ENCODE assay signal across 10 cellular contexts in genomic region chr5:122295138-122295537, GRCh38. TPM values are rescaled to one million over a fixed set of nuclear protein-coding genes. Genes with fewer than 3 reads are reported as not detected.
DNase-seq lines count a peak whose midpoint lies in the region; ATAC-seq and TF ChIP-seq lines count a peak whose summit lies in the region.
"Had no signal": no experiment of that assay in that cellular context is flagged by ENCODE, and none has a peak within 500 bp of the region (broad histone marks: within the 10 kb centered on the region; RNA-seq: fewer than 3 reads in every experiment).

No MANE protein-coding gene starts in this region.

- no peak overlapping the region for H3K4me3 Mint-ChIP-seq in stimulated activated effector memory CD8-positive, alpha-beta T cell treated with anti-CD3 and anti-CD28 coated beads, Interleukin-12 subunit alpha, Interleukin-12 subunit beta, amount 100 ng/mL, for 72 hours
- H3K4me3 Mint-ChIP-seq: CD4-positive, CD25-positive, alpha-beta regulatory T cell had no signal

- DNase-seq in cardiac muscle cell (ENCODE audit: low read depth in 1 of 2, low spot score in 1 of 2) (peak; percentile 33 to 37), left ventricle myocardium superior (no peak), KBM-7 (peak; percentile 12), dermis microvascular lymphatic vessel endothelial cell (ENCODE audit: low read depth in 2 of 2) (peak; percentile 40 to 42), aorta (no peak), SKM-1 treated with dmso at 0.1 percent for 144 hours (lab: John Stamatoyannopoulos, UW; ENCODE audit: unreplicated experiment) (no peak), NCI-H128 (lab: John Stamatoyannopoulos, UW; ENCODE audit: unreplicated experiment) (no peak)
- DNase-seq in stimulated activated effector memory CD8-positive, alpha-beta T cell treated with anti-CD3 and anti-CD28 coated beads, Interleukin-12 subunit alpha, Interleukin-12 subunit beta, amount 100 ng/mL, for 72 hours (ENCODE audit: low spot score in 2 of 2): no peak
- DNase-seq: CD4-positive, CD25-positive, alpha-beta regulatory T cell; stomach had no signal

- in situ Hi-C loops in KBM-7 (cut with MboI; ENCODE audit: low pct_unique_long_range_greater_than_20kb, low sequenced_read_pairs): no loop called here

- peaks cover 16% of the 10 kb centered on the region for H3K4me1 ChIP-seq in cardiac muscle cell (ENCODE audit: low read depth)
- H3K4me1 ChIP-seq in aorta (ENCODE audit: control insufficient read depth in 1 of 2, insufficient read depth in 2 of 2, low read length in 2 of 2): no peaks in the 10 kb centered on the region

- no peaks in the 10 kb centered on the region for H3K36me3 Mint-ChIP-seq in stimulated activated effector memory CD8-positive, alpha-beta T cell treated with anti-CD3 and anti-CD28 coated beads, Interleukin-12 subunit alpha, Interleukin-12 subunit beta, amount 100 ng/mL, for 72 hours
- H3K36me3 Mint-ChIP-seq: CD4-positive, CD25-positive, alpha-beta regulatory T cell had no signal

- no peak overlapping the region for H3K4me3 ChIP-seq in cardiac muscle cell
- H3K4me3 ChIP-seq in aorta (ENCODE audit: low read length in 2 of 2): no peak overlapping the region
- H3K4me3 ChIP-seq: stomach had no signal

- H3K27me3 ChIP-seq in cardiac muscle cell (no peaks in the 10 kb centered on the region), aorta (ENCODE audit: control insufficient read depth in 1 of 2, insufficient read depth in 2 of 2, low read length in 1 of 2) (no peaks in the 10 kb centered on the region)
- H3K27me3 ChIP-seq: stomach had no signal

- ATAC-seq in left ventricle myocardium superior: no peak
- peak; percentile 50 for ATAC-seq in aorta (ENCODE audit: low FRiP score)
- ATAC-seq in stimulated activated effector memory CD8-positive, alpha-beta T cell treated with anti-CD3 and anti-CD28 coated beads, Interleukin-12 subunit alpha, Interleukin-12 subunit beta, amount 100 ng/mL, for 72 hours: no peak

- H3K27ac Mint-ChIP-seq in stimulated activated effector memory CD8-positive, alpha-beta T cell treated with anti-CD3 and anti-CD28 coated beads, Interleukin-12 subunit alpha, Interleukin-12 subunit beta, amount 100 ng/mL, for 72 hours: no peak overlapping the region
- H3K27ac Mint-ChIP-seq: CD4-positive, CD25-positive, alpha-beta regulatory T cell had no signal

- H3K9me3 Mint-ChIP-seq in stimulated activated effector memory CD8-positive, alpha-beta T cell treated with anti-CD3 and anti-CD28 coated beads, Interleukin-12 subunit alpha, Interleukin-12 subunit beta, amount 100 ng/mL, for 72 hours: peaks cover under 1% of the 10 kb centered on the region

- intact Hi-C loops in left ventricle myocardium superior (cut with micrococcal nuclease): no loop called here
- intact Hi-C loops in aorta (cut with DNase I): no loop called here

- H3K36me3 ChIP-seq in cardiac muscle cell (no peaks in the 10 kb centered on the region), aorta (ENCODE audit: control insufficient read depth in 1 of 2, insufficient read depth in 2 of 2, low read length in 1 of 2) (no peaks in the 10 kb centered on the region)
- H3K36me3 ChIP-seq: stomach had no signal

- TF ChIP-seq CTCF in cardiac muscle cell (IDR thresholded peaks at IDR 0.05; ENCODE audit: low read depth, low read length): peak; percentile 42

- H3K9me3 ChIP-seq in cardiac muscle cell (ENCODE audit: low read depth) (no peaks in the 10 kb centered on the region), aorta (ENCODE audit: control insufficient read depth, low read length) (no peaks in the 10 kb centered on the region)
- H3K9me3 ChIP-seq: stomach had no signal

- 32 to 39% methylated on average over 2 of the region's 2 CpGs for WGBS in aorta, 2 donors

- no peaks in the 10 kb centered on the region for H3K4me1 Mint-ChIP-seq in stimulated activated effector memory CD8-positive, alpha-beta T cell treated with anti-CD3 and anti-CD28 coated beads, Interleukin-12 subunit alpha, Interleukin-12 subunit beta, amount 100 ng/mL, for 72 hours
- H3K4me1 Mint-ChIP-seq: CD4-positive, CD25-positive, alpha-beta regulatory T cell had no signal

- H3K27ac ChIP-seq in cardiac muscle cell (no peak overlapping the region), aorta (ENCODE audit: low read depth in 1 of 2, low read length in 2 of 2) (no peak overlapping the region)
- H3K27ac ChIP-seq: stomach had no signal

RNA-seq across cellular contexts. Expression of gene SNCAIP, which starts 16.9 kb away (rescaled TPM):
- 14.1 and 14.5 TPM in 2 replicates for total RNA-seq in cardiac muscle cell
- 9.0 and 14.4 TPM in 2 replicates for polyA plus RNA-seq in cardiac muscle cell
- 1.7 TPM for total RNA-seq in left ventricle myocardium superior
- total RNA-seq in dermis microvascular lymphatic vessel endothelial cell: 12.8 and 50.6 TPM in 2 replicates
- total RNA-seq in aorta: 10 to 100 TPM in 1 of 2 donors, 1 to 10 TPM in 1; 9.7 to 14.7 TPM
- polyA plus RNA-seq in aorta: 1 to 10 TPM; 3.6 to 8.4 TPM
- total RNA-seq: CD4-positive, CD25-positive, alpha-beta regulatory T cell had no signal
- polyA plus RNA-seq: CD4-positive, CD25-positive, alpha-beta regulatory T cell had no signal

Comparison
In these comparisons a context has a peak if more than half of its experiments do, and no peak if none do; other contexts are left out.
1. DNase-seq: peak in cardiac muscle cell (2 of 2), KBM-7 (single experiment) and dermis microvascular lymphatic vessel endothelial cell (2 of 2); none in left ventricle myocardium superior (single experiment), aorta (0 of 2), stimulated activated effector memory CD8-positive, alpha-beta T cell treated with anti-CD3 and anti-CD28 coated beads, Interleukin-12 subunit alpha, Interleukin-12 subunit beta, amount 100 ng/mL, for 72 hours (0 of 2), SKM-1 treated with dmso at 0.1 percent for 144 hours (single experiment) and NCI-H128 (single experiment).